In the genomic region with DNA sequence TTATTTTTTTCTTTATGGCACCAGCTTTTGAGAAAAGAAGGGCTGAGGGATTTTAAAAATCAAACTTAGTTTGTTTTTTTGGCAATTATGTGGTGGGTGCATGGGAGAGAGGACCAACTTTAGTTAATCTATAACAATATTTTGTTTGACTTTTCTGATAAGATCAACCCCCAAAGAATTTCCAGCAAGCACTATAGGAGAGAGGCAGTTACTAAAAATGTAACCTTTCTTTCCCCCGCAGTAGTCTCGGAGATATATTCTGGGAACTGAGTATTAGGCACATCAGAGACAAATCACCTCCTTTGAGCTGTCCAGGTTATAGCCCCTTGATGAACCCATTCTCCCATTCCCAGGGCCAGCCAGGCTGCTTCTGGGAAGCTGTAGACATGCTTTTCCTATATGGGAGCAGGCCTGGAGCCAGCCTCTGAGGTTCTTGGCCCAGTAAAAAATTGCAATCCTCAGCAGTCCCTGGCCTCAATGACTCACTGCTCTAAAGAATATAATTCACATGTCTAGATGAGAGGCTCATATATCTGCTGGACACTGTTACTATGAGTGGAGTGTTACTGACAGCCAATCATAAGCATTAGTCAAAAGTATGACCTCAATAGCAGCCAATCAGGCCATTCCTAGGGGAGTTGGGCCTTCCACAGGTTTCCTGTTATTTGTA, we compare ENCODE assay signal across 17 cellular contexts.
DNase-seq lines count a peak whose midpoint lies in the region; ATAC-seq and TF ChIP-seq lines count a peak whose summit lies in the region.
"Had no signal": no experiment of that assay in that cellular context is flagged by ENCODE, and none has a peak within 500 bp of the region (broad histone marks: within the 10 kb centered on the region; RNA-seq: fewer than 3 reads in every experiment).

No MANE protein-coding gene starts in this region.

- DNase-seq in SJSA1 (ENCODE audit: low read depth in 1 of 2, low spot score in 2 of 2), result peak in 1 of 2 experiments; percentile 20
- peak; percentile 1 to 96 for DNase-seq in fibroblast of lung (ENCODE audit: low read depth in 2 of 2)
- DNase-seq in omental fat pad (ENCODE audit: low spot score), result no peak
- DNase-seq in effector CD4-positive, alpha-beta T cell, result no peak
- no peak for DNase-seq in HuH-7 (ENCODE audit: low spot score)
- DNase-seq in osteoblast (ENCODE audit: insufficient read length, low spot score, missing footprints), result no peak
- DNase-seq: activated B cell treated with CpG ODN at 0.5 μM for 24 hours; effector CD8-positive, alpha-beta T cell; NCI-H2029 treated with DMSO at 0.1 percent for 48 hours; T-cell; transverse colon had no signal

- no peaks in the 10 kb centered on the region for H3K79me2 ChIP-seq in fibroblast of lung (ENCODE audit: control insufficient read depth, insufficient read depth, low read length)
- H3K79me2 ChIP-seq in osteoblast (ENCODE audit: insufficient read depth, low read length), result no peaks in the 10 kb centered on the region

- H4K20me1 ChIP-seq in fibroblast of lung (ENCODE audit: control insufficient read depth, extremely low read depth, insufficient read depth, low read length) (no peaks in the 10 kb centered on the region), osteoblast (ENCODE audit: insufficient read depth, low read length) (no peaks in the 10 kb centered on the region)

- H3K4me3 ChIP-seq in SJSA1, result no peak overlapping the region
- H3K4me3 ChIP-seq in fibroblast of lung (replicated peaks in 1 of 4; ENCODE audit: control extremely low read depth in 1 of 4, insufficient read depth in 1 of 4, low read depth in 3 of 4, low read length in 4 of 4), result no peak overlapping the region
- no peak overlapping the region for H3K4me3 ChIP-seq in osteoblast (ENCODE audit: insufficient read depth, low read length)
- H3K4me3 ChIP-seq: neural progenitor cell, skin epidermis, transverse colon had no signal

- H3K36me3 ChIP-seq in SJSA1 (no peaks in the 10 kb centered on the region), fibroblast of lung (ENCODE audit: control insufficient read depth, insufficient read depth, low read length) (no peaks in the 10 kb centered on the region), osteoblast (ENCODE audit: insufficient read depth, low read length) (no peaks in the 10 kb centered on the region)
- H3K36me3 ChIP-seq: neural progenitor cell, transverse colon had no signal

- no peak overlapping the region for H3K9ac ChIP-seq in fibroblast of lung (ENCODE audit: insufficient read depth, low read length)
- H3K9ac ChIP-seq: neural progenitor cell had no signal

- ATAC-seq in GM19351 (IDR thresholded peaks at IDR 0.05; ENCODE audit: unreplicated experiment) (peak; percentile 51), omental fat pad (ENCODE audit: low FRiP score) (peak; percentile 54), HG03095 (IDR thresholded peaks at IDR 0.05; ENCODE audit: unreplicated experiment) (no peak)
- ATAC-seq: Panc1; stimulated activated effector memory CD8-positive, alpha-beta T cell treated with anti-CD3 and anti-CD28 coated beads, Interleukin-12 subunit alpha, Interleukin-12 subunit beta, amount 100 ng/mL, for 72 hours; T-cell had no signal

- no peak overlapping the region for H2AFZ ChIP-seq in fibroblast of lung (ENCODE audit: low read length)
- no peak overlapping the region for H2AFZ ChIP-seq in osteoblast (ENCODE audit: low read length)
- H2AFZ ChIP-seq: neural progenitor cell had no signal

- H3K4me2 ChIP-seq in fibroblast of lung (ENCODE audit: extremely low read depth, insufficient read depth, low read length) (no peak overlapping the region), osteoblast (ENCODE audit: insufficient read depth, low read length) (no peak overlapping the region)
- H3K4me2 ChIP-seq: neural progenitor cell had no signal

- H3K4me1 ChIP-seq in SJSA1 (replicated peaks), result 0 out of 2 replicates have a peak, but pooled peaks cover 4% of the 10 kb centered on the region
- H3K4me1 ChIP-seq in fibroblast of lung (ENCODE audit: control insufficient read depth, extremely low read depth, insufficient read depth, low read length), result no peaks in the 10 kb centered on the region
- no peaks in the 10 kb centered on the region for H3K4me1 ChIP-seq in osteoblast (ENCODE audit: insufficient read depth, low read length)
- H3K4me1 ChIP-seq: neural progenitor cell, transverse colon had no signal

- TF ChIP-seq CTCF in fibroblast of lung (conservative IDR thresholded peaks at IDR 0.05 in 1 of 2, IDR thresholded peaks at IDR 0.05 in 1 of 2; ENCODE audit: low read depth in 1 of 2, low read length in 2 of 2) (no peak), omental fat pad (IDR thresholded peaks at IDR 0.05) (no peak), osteoblast (IDR thresholded peaks at IDR 0.05; ENCODE audit: extremely low read depth, low read depth, low read length) (no peak)

- H3K27me3 ChIP-seq in SJSA1 (replicated peaks), result no peaks in the 10 kb centered on the region
- H3K27me3 ChIP-seq in fibroblast of lung (ENCODE audit: control insufficient read depth, insufficient read depth, low read length), result no peaks in the 10 kb centered on the region
- H3K27me3 ChIP-seq in osteoblast (ENCODE audit: insufficient read depth, low read length), result no peaks in the 10 kb centered on the region
- H3K27me3 ChIP-seq: neural progenitor cell, transverse colon had no signal

- H3K9me3 ChIP-seq in SJSA1 (replicated peaks), result no peaks in the 10 kb centered on the region
- no peaks in the 10 kb centered on the region for H3K9me3 ChIP-seq in fibroblast of lung (ENCODE audit: control insufficient read depth, insufficient read depth, low read depth, low read length)
- no peaks in the 10 kb centered on the region for H3K9me3 ChIP-seq in osteoblast (ENCODE audit: low read depth, low read length)
- H3K9me3 ChIP-seq: transverse colon had no signal

- H3K27ac ChIP-seq in SJSA1 (0 out of 2 replicates have a peak overlapping the region, but pooled peaks have one; percentile 1), fibroblast of lung (ENCODE audit: insufficient read depth, low read length) (no peak overlapping the region), osteoblast (ENCODE audit: low read depth, low read length) (no peak overlapping the region)
- H3K27ac ChIP-seq: neural progenitor cell, skin epidermis, transverse colon had no signal

Comparison
In these comparisons a context has a peak if more than half of its experiments do, and no peak if none do; other contexts are left out.
1. DNase-seq: peak in fibroblast of lung (2 of 2); none in omental fat pad (single experiment), effector CD4-positive, alpha-beta T cell (single experiment), HuH-7 (single experiment) and osteoblast (single experiment).